ENCODE assay signal across 12 cellular contexts in genomic region chr4:2908686-2909085, GRCh38. TPM values are rescaled to one million over a fixed set of nuclear protein-coding genes. Genes with fewer than 3 reads are reported as not detected.
DNase-seq lines count a peak whose midpoint lies in the region; ATAC-seq and TF ChIP-seq lines count a peak whose summit lies in the region.
"Had no signal": no experiment of that assay in that cellular context is flagged by ENCODE, and none has a peak within 500 bp of the region (broad histone marks: within the 10 kb centered on the region; RNA-seq: fewer than 3 reads in every experiment).

No MANE protein-coding gene starts in this region.

- POLR2A ChIA-PET in CD4-positive, alpha-beta memory T cell (lab: Charles Lee; ENCODE audit: partially characterized antibody), result no interaction called here

- H3K27me3 Mint-ChIP-seq in CD4-positive, alpha-beta memory T cell, result no peaks in the 10 kb centered on the region

- no peak overlapping the region for H3K4me3 Mint-ChIP-seq in CD4-positive, alpha-beta memory T cell
- no peak overlapping the region for H3K4me3 Mint-ChIP-seq in stimulated activated effector memory CD8-positive, alpha-beta T cell treated with anti-CD3 and anti-CD28 coated beads, Interleukin-12 subunit alpha, Interleukin-12 subunit beta, amount 100 ng/mL, for 72 hours

- no peaks in the 10 kb centered on the region for H3K9me3 Mint-ChIP-seq in CD4-positive, alpha-beta memory T cell
- H3K9me3 Mint-ChIP-seq in stimulated activated effector memory CD8-positive, alpha-beta T cell treated with anti-CD3 and anti-CD28 coated beads, Interleukin-12 subunit alpha, Interleukin-12 subunit beta, amount 100 ng/mL, for 72 hours, result no peaks in the 10 kb centered on the region

- peaks cover 23% of the 10 kb centered on the region for H3K4me1 ChIP-seq in CD4-positive, alpha-beta memory T cell (ENCODE audit: insufficient read depth, low read length)
- H3K4me1 ChIP-seq in Peyer's patch, result no peaks in the 10 kb centered on the region
- H3K4me1 ChIP-seq: HAP-1 had no signal

- intact Hi-C loops in CD4-positive, alpha-beta memory T cell (cut with micrococcal nuclease), result no loop called here

- peaks cover 72% of the 10 kb centered on the region for H3K36me3 ChIP-seq in CD4-positive, alpha-beta memory T cell (ENCODE audit: insufficient read depth, low read length)
- H3K36me3 ChIP-seq in Peyer's patch, result peaks cover 0 to 97% (median 0%) of the 10 kb centered on the region in 3 donors

- peaks cover 13 to 30% (median 16%) of the 10 kb centered on the region in 4 donors for H3K4me1 Mint-ChIP-seq in CD4-positive, alpha-beta memory T cell
- H3K4me1 Mint-ChIP-seq in stimulated activated effector memory CD8-positive, alpha-beta T cell treated with anti-CD3 and anti-CD28 coated beads, Interleukin-12 subunit alpha, Interleukin-12 subunit beta, amount 100 ng/mL, for 72 hours, result peaks cover 33% of the 10 kb centered on the region

- TF ChIP-seq POLR2A in Peyer's patch (IDR thresholded peaks at IDR 0.05), result no peak

- H3K27me3 ChIP-seq in CD4-positive, alpha-beta memory T cell (ENCODE audit: insufficient read depth, low read length), result no peaks in the 10 kb centered on the region
- no peaks in the 10 kb centered on the region for H3K27me3 ChIP-seq in Peyer's patch

- H3K4me3 ChIP-seq in CD4-positive, alpha-beta memory T cell (ENCODE audit: low read length in 2 of 2), result no peak overlapping the region
- H3K4me3 ChIP-seq in Peyer's patch, result no peak overlapping the region
- H3K4me3 ChIP-seq: HAP-1 had no signal

- no peak overlapping the region for H3K27ac ChIP-seq in CD4-positive, alpha-beta memory T cell (ENCODE audit: low read depth, low read length)
- peak overlapping the region; percentile 98 for H3K27ac ChIP-seq in VCaP
- H3K27ac ChIP-seq in Peyer's patch, result no peak overlapping the region

- peaks cover 50 to 84% of the 10 kb centered on the region in 2 donors for H3K36me3 Mint-ChIP-seq in CD4-positive, alpha-beta memory T cell
- peaks cover 100% of the 10 kb centered on the region for H3K36me3 Mint-ChIP-seq in stimulated activated effector memory CD8-positive, alpha-beta T cell treated with anti-CD3 and anti-CD28 coated beads, Interleukin-12 subunit alpha, Interleukin-12 subunit beta, amount 100 ng/mL, for 72 hours

- no peaks in the 10 kb centered on the region for H3K9me3 ChIP-seq in CD4-positive, alpha-beta memory T cell (ENCODE audit: control insufficient read depth in 1 of 2, low read length in 2 of 2)
- H3K9me3 ChIP-seq in Peyer's patch, result no peaks in the 10 kb centered on the region
- H3K9me3 ChIP-seq: HAP-1 had no signal

- no peak for TF ChIP-seq CTCF in VCaP (conservative IDR thresholded peaks at IDR 0.05)
- no peak for TF ChIP-seq CTCF in Peyer's patch (IDR thresholded peaks at IDR 0.05)

- no peak for ATAC-seq in stimulated activated effector memory CD8-positive, alpha-beta T cell treated with anti-CD3 and anti-CD28 coated beads, Interleukin-12 subunit alpha, Interleukin-12 subunit beta, amount 100 ng/mL, for 72 hours
- ATAC-seq in GM18498 (IDR thresholded peaks at IDR 0.05; ENCODE audit: unreplicated experiment), result no peak

- H3K27ac Mint-ChIP-seq in CD4-positive, alpha-beta memory T cell, result peak overlapping the region in 4 of 7 donors; percentile 29 to 66 (median 65)
- peak overlapping the region; percentile 2 for H3K27ac Mint-ChIP-seq in stimulated activated effector memory CD8-positive, alpha-beta T cell treated with anti-CD3 and anti-CD28 coated beads, Interleukin-12 subunit alpha, Interleukin-12 subunit beta, amount 100 ng/mL, for 72 hours

- CTCF ChIA-PET in CD4-positive, alpha-beta memory T cell (lab: Charles Lee; ENCODE audit: partially characterized antibody), result no interaction called here

- DNase-seq in CD4-positive, alpha-beta memory T cell, result no peak
- DNase-seq in mesenteric fat pad (ENCODE audit: low spot score) (peak; percentile 75), Peyer's patch (no peak), NCI-H2107 treated with DMSO at 0.1 percent for 48 hours (lab: John Stamatoyannopoulos, UW; ENCODE audit: unreplicated experiment) (no peak)
- no peak for DNase-seq in stimulated activated effector memory CD8-positive, alpha-beta T cell treated with anti-CD3 and anti-CD28 coated beads, Interleukin-12 subunit alpha, Interleukin-12 subunit beta, amount 100 ng/mL, for 72 hours (ENCODE audit: low spot score in 2 of 2)
- DNase-seq: DMS79 treated with DMSO at 0.1 percent for 48 hours, EL, GOT3, IMR-90 had no signal

RNA-seq across cellular contexts. Expression of gene NOP14, which starts 54.5 kb away (rescaled TPM):
- 10 to 100 TPM; 41.3 to 41.4 TPM for total RNA-seq in CD4-positive, alpha-beta memory T cell
- 10 to 100 TPM in 1 of 2 donors, 1 to 10 TPM in 1; 2.6 to 35.5 TPM for polyA plus RNA-seq in CD4-positive, alpha-beta memory T cell
- total RNA-seq in mesenteric fat pad (37.5 TPM), Peyer's patch (10 to 100 TPM; 13.0 to 76.7 (median 18.6) TPM)

RNA-seq across cellular contexts. Expression of gene GRK4, which starts 54.7 kb away (rescaled TPM):
- 1 to 10 TPM; 2.8 to 3.2 TPM for total RNA-seq in CD4-positive, alpha-beta memory T cell
- polyA plus RNA-seq in CD4-positive, alpha-beta memory T cell, result 1 to 10 TPM in 1 of 2 donors, under 1 TPM in 1; 0.55 to 1.9 TPM
- total RNA-seq in mesenteric fat pad (6.0 TPM), Peyer's patch (10 to 100 TPM in 1 of 4 donors, 1 to 10 TPM in 2, under 1 TPM in 1; 0.95 to 17.3 (median 1.5) TPM)
